ENCODE assay signal across 1 cellular context in the genomic region with DNA sequence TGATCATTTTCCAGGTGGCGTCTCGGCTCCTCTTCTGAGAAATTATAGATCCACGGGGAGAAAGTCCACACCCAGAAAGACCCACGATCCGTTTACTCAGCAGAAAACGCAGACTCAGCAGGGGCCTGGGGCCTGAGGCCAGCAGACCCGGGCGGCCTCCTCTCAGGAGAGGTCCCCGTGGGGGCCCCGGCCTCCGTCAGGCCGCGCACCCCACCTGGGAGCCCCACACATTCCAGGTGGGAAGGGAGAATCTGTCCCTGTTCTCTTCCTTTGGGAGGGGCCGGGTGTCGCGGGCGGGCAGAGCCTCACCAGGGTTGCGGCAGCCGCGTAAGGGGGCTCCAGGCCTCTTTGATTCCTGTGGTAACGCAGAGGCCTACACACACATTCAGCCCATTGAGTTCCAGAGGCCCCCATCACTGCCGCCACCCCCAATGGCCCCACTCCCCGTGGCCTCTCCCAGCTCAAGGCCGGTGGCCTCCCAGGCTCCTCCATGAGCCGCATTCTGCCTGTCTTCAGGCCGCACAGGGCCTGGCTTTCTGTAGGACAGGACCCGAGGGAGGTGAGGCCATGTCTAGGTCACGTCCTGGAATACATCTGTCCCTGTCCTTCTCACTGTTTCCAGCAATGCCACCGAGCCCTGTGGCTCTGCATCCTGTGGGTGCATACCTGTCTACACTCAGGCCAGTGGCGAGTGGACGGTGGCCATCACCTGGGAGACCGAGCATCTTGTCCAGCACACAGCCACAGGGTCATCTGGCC.
A peak's percentile ranks its signal among the peaks of the same experiment; 100 is the strongest.
TF ChIP-seq lines count a peak whose summit lies in the region.

No MANE protein-coding gene starts in this region.

TF ChIP-seq in A549, 52 proteins besides CTCF, POLR2A, EP300 and RAD21:
- TF ChIP-seq TFCP2L1 (CRISPR knock-in tag; IDR thresholded peaks at IDR 0.05) (no peak), TP53 (CRISPR knock-in tag; IDR thresholded peaks at IDR 0.05) (no peak), MAFK (IDR thresholded peaks at IDR 0.05; ENCODE audit: partially characterized antibody) (peak; percentile 65)
